2 cellular contexts compared by ENCODE assay signal in the genomic region with DNA sequence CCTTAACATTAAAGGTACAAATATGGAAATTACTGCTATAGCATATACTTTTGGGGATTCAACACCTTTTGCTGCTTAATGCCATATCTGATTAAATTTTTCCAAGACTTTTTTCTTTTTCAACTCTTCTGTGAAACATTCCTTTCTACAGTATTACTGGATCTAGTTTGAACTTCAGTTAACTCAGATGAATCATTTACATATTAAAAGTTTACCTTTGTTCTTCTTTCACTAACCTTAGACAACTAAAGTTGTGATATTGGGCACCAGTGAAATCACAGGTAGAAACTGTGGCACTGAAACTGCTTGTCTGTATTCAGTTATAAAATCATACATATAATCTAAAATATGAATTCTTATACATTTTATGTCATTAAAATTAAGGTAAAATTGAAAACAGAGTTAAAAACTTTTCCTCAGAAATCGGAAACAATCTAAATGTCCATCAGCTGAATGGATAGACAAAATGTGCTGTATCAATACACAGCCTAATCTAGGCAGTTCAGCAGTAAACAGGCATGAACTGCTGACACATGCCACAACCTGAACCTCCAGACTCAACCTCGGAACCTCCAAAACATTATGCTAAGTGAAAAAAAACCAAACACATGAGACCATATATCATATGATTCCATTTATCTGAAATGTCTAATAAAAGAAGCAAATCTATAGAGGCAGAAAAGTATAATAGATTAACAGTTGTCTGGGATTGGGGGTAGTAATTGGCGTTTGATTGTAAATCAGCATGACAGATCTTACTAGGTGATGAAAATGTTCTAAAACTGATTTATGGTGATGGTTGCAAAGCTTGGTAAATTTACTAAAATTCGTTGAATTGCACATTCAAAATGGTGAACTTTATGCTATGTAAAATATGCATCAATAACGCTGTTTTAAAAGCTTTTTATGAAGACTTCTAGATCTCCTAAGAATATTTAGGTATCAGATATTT.
A peak's percentile ranks its signal among the peaks of the same experiment; 100 is the strongest.
TF ChIP-seq lines count a peak whose summit lies in the region.

No MANE protein-coding gene starts in this region.

TF ChIP-seq in HEK293T, 16 proteins besides CTCF, POLR2A, EP300 and RAD21:
- TF ChIP-seq ARNT (IDR thresholded peaks at IDR 0.05) (0 out of 2 replicates have a peak, but pooled peaks have one; percentile 2), PKNOX1 (IDR thresholded peaks at IDR 0.05) (peak; percentile 95), ZNF384 (IDR thresholded peaks at IDR 0.05) (0 out of 2 replicates have a peak, but pooled peaks have one; percentile 22), NFRKB (IDR thresholded peaks at IDR 0.05) (no peak), CTBP1 (IDR thresholded peaks at IDR 0.05; ENCODE audit: borderline replicate concordance) (peak; percentile 59; the same call in 1 of the 2 replicates), ELF4 (IDR thresholded peaks at IDR 0.05) (no peak), TARDBP (IDR thresholded peaks at IDR 0.05) (no peak)

TF ChIP-seq in K562, 482 proteins besides CTCF, POLR2A, EP300 and RAD21:
- no peak for TF ChIP-seq ZNF695 (CRISPR knock-in tag; IDR thresholded peaks at IDR 0.05)
- TF ChIP-seq, protein P1, sequence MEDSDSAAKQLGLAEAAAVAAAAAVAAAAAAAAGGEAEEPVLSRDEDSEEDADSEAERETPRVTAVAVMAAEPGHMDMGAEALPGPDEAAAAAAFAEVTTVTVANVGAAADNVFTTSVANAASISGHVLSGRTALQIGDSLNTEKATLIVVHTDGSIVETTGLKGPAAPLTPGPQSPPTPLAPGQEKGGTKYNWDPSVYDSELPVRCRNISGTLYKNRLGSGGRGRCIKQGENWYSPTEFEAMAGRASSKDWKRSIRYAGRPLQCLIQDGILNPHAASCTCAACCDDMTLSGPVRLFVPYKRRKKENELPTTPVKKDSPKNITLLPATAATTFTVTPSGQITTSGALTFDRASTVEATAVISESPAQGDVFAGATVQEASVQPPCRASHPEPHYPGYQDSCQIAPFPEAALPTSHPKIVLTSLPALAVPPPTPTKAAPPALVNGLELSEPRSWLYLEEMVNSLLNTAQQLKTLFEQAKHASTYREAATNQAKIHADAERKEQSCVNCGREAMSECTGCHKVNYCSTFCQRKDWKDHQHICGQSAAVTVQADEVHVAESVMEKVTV (CRISPR knock-in tag; IDR thresholded peaks at IDR 0.05), result no peak
- TF ChIP-seq USF2 (CRISPR knock-in tag; IDR thresholded peaks at IDR 0.05), result no peak
- no peak for TF ChIP-seq PBX2 (CRISPR knock-in tag; IDR thresholded peaks at IDR 0.05; ENCODE audit: low read depth)
- peak; percentile 67 for TF ChIP-seq PBX2 (tag; conservative IDR thresholded peaks at IDR 0.05; ENCODE audit: low read depth)
- TF ChIP-seq RBM39 (optimal IDR thresholded peaks at IDR 0.05; ENCODE audit: low read depth, low read length), result no peak
- TF ChIP-seq MEIS2 (IDR thresholded peaks at IDR 0.05; ENCODE audit: partially characterized antibody), result peak; percentile 57
